In genomic region chr1:46800742-46801141, GRCh38 we compare ENCODE assay signal across 16 cellular contexts. TPM values are rescaled to one million over a fixed set of nuclear protein-coding genes. Genes with fewer than 3 reads are reported as not detected.
A peak's percentile ranks its signal among the peaks of the same experiment; 100 is the strongest.
DNase-seq lines count a peak whose midpoint lies in the region; ATAC-seq, FAIRE-seq and TF ChIP-seq lines count a peak whose summit lies in the region.
"Had no signal": no experiment of that assay in that cellular context is flagged by ENCODE, and none has a peak within 500 bp of the region (broad histone marks: within the 10 kb centered on the region; RNA-seq: fewer than 3 reads in every experiment).

No MANE protein-coding gene starts in this region.

- H3K36me3 ChIP-seq in bronchial epithelial cell (ENCODE audit: control insufficient read depth, insufficient read depth, low read length) (no peaks in the 10 kb centered on the region), left lung (no peaks in the 10 kb centered on the region), gastrocnemius medialis (no peaks in the 10 kb centered on the region), upper lobe of right lung (no peaks in the 10 kb centered on the region)

- ATAC-seq in left lung (no peak), gastrocnemius medialis (no peak), upper lobe of right lung (no peak)

- H3K9me3 ChIP-seq in left lung (no peaks in the 10 kb centered on the region), gastrocnemius medialis (no peaks in the 10 kb centered on the region), upper lobe of right lung (no peaks in the 10 kb centered on the region)

- H3K27ac ChIP-seq in left lung (peak overlapping the region; percentile 16 to 36), gastrocnemius medialis (peak overlapping the region; percentile 81 to 88 (median 84)), upper lobe of right lung (peak overlapping the region; percentile 86)
- H3K27ac ChIP-seq: C4-2B had no signal

- H3K4me1 ChIP-seq in left lung = peaks cover 12 to 21% of the 10 kb centered on the region in 2 donors
- peaks cover 0 to 15% of the 10 kb centered on the region in 2 donors for H3K4me1 ChIP-seq in gastrocnemius medialis
- peaks cover 31% of the 10 kb centered on the region for H3K4me1 ChIP-seq in upper lobe of right lung

- intact Hi-C loops in left lung (cut with DNase I) = no loop called here
- intact Hi-C loops in gastrocnemius medialis (cut with DNase I; ENCODE audit: low total_unique reads) = loop anchor here (5.0 kb wide), 1 partner anchor 48 kb away; no protein-coding TSS in a partner anchor
- intact Hi-C loops in upper lobe of right lung (cut with DNase I) = no loop called here

- H3K4me3 ChIP-seq in bronchial epithelial cell (ENCODE audit: low read depth, low read length) (no peak overlapping the region), left lung (peak overlapping the region; percentile 10 to 16), gastrocnemius medialis (peak overlapping the region; percentile 16 to 63 (median 52)), upper lobe of right lung (peak overlapping the region; percentile 51)

- no peak for TF ChIP-seq CTCF in bronchial epithelial cell (IDR thresholded peaks at IDR 0.05; ENCODE audit: insufficient read depth, low read length, severe bottlenecking)
- no peak for TF ChIP-seq CTCF in left lung (IDR thresholded peaks at IDR 0.05)
- no peak for TF ChIP-seq CTCF in gastrocnemius medialis (IDR thresholded peaks at IDR 0.05 in 4 of 5, conservative IDR thresholded peaks at IDR 0.05 in 1 of 5)
- no peak for TF ChIP-seq CTCF in upper lobe of right lung (IDR thresholded peaks at IDR 0.05)

- DNase-seq in bronchial epithelial cell (ENCODE audit: low read depth) (no peak), left lung (no peak), gastrocnemius medialis (no peak), upper lobe of right lung (no peak), NCI-H2029 (lab: John Stamatoyannopoulos, UW) (no peak), GM12892 (ENCODE audit: insufficient read length) (no peak), NCI-H2081 treated with DMSO at 0.1 percent for 48 hours (lab: John Stamatoyannopoulos, UW) (no peak)
- DNase-seq: GDM1, KBM-7, NCI-H1417 treated with DMSO at 0.1 percent for 48 hours, NCI-H1930, NCI-H510A treated with DMSO at 0.1 percent for 48 hours, NCI-H82 had no signal

- in situ Hi-C loops in gastrocnemius medialis (cut with MboI; ENCODE audit: low sequenced_read_pairs in 4 of 4) = no loop called here

- peak; percentile 36 for FAIRE-seq in bronchial epithelial cell (lab: Jason Lieb, UNC)
- no peak for FAIRE-seq in GM12892 (lab: Jason Lieb, UNC)
- FAIRE-seq: GM12891, H1 had no signal

- H3K27me3 ChIP-seq in bronchial epithelial cell (ENCODE audit: control insufficient read depth, insufficient read depth, low read length) (no peaks in the 10 kb centered on the region), left lung (no peaks in the 10 kb centered on the region), gastrocnemius medialis (no peaks in the 10 kb centered on the region), upper lobe of right lung (no peaks in the 10 kb centered on the region)

- TF ChIP-seq POLR2A in gastrocnemius medialis (IDR thresholded peaks at IDR 0.05) = no peak
- no peak for TF ChIP-seq POLR2A in GM12892 (IDR thresholded peaks at IDR 0.05; ENCODE audit: low read depth, low read length)

RNA-seq across cellular contexts. Expression of gene CYP4B1, which starts 1.9 kb away (rescaled TPM):
- total RNA-seq in bronchial epithelial cell (3.6 TPM in 1 of 2 replicates, not detected in the other), left lung (100 to 1,000 TPM in 1 of 2 donors, 10 to 100 TPM in 1; 53.8 to 417 TPM), gastrocnemius medialis (10 to 100 TPM; 57.3 to 97.4 (median 70.0) TPM), upper lobe of right lung (268 TPM)
- not detected for polyA plus RNA-seq in GM12892 (2012; ENCODE audit: missing spikeins)
- total RNA-seq: H1 had no signal

Comparison
In these comparisons a context has a peak if more than half of its experiments do, and no peak if none do; other contexts are left out.
1. H3K27ac ChIP-seq: peak in every context shown above with its lines; median percentile 86 in upper lobe of right lung; 84 in gastrocnemius medialis; 26 in left lung.
2. RNA of gene CYP4B1, which starts 1.9 kb away (total RNA-seq): 53.8 to 417 TPM in left lung, 268 TPM in upper lobe of right lung (single experiment) and 57.3 to 97.4 TPM in gastrocnemius medialis; 3.6 TPM in bronchial epithelial cell; every median in the first group is over 10 times any median in the second.